ENCODE assay signal across 22 cellular contexts in the genomic region with DNA sequence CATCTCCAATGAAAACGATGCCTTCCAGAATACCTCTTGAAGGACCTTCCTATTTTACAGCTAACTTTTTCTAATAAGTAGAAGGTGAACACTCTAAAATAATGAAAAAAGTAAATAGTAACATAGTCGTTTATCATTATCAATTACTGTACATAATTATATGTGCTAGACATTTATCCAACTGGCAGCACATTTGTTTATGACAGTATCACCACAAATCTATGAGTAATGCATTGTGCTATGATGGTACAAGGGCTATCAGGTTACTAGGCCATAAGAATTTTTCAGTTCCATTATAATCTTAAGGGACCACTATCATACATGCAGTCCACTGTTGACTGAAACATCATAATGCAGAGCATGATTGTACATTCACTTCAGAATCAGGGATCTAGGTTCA.
DNase-seq lines count a peak whose midpoint lies in the region; ATAC-seq and TF ChIP-seq lines count a peak whose summit lies in the region.
"Had no signal": no experiment of that assay in that cellular context is flagged by ENCODE, and none has a peak within 500 bp of the region (broad histone marks: within the 10 kb centered on the region; RNA-seq: fewer than 3 reads in every experiment).

No MANE protein-coding gene starts in this region.

- intact Hi-C loops in aorta (cut with DNase I) = no loop called here

- DNase-seq in HFFc6 (peak; percentile 33), SJSA1 (ENCODE audit: low read depth in 1 of 2, low spot score in 2 of 2) (peak in 1 of 2 experiments; percentile 47), fibroblast of gingiva (ENCODE audit: low read depth) (peak; percentile 28), aorta (no peak), occipital lobe (lab: John Stamatoyannopoulos, UW) (no peak), OCI-M2 (lab: John Stamatoyannopoulos, UW; ENCODE audit: unreplicated experiment) (no peak)
- no peak for DNase-seq in activated CD4-positive, alpha-beta T cell treated with anti-CD3 and anti-CD28 coated beads, Interleukin-2, amount 50 U/mL, for 1 hour
- DNase-seq: activated CD8-positive, alpha-beta T cell treated with anti-CD3 and anti-CD28 coated beads for 36 hours; activated naive CD8-positive, alpha-beta T cell treated with anti-CD3 and anti-CD28 coated beads, Interleukin-2, amount 10 ng/mL, durations not matched to agents 7 days and 5 days; activated T-cell treated with anti-CD3 and anti-CD28 coated beads, Interleukin-2, amount 50 U/mL, for 48 hours; CD4-positive, alpha-beta T cell; DND-41; effector memory CD4-positive, alpha-beta T cell; left ventricle myocardium inferior; NCI-H2107; NCI-H774; nucleus accumbens; right cardiac atrium; T-helper 1 cell had no signal

- H3K9me3 ChIP-seq in SJSA1 (replicated peaks) (no peaks in the 10 kb centered on the region), aorta (ENCODE audit: control insufficient read depth, low read length) (no peaks in the 10 kb centered on the region)
- H3K9me3 ChIP-seq: left ventricle myocardium inferior had no signal

- no peaks in the 10 kb centered on the region for H3K27me3 Mint-ChIP-seq in HFFc6 (ENCODE audit: insufficient read depth)
- H3K27me3 Mint-ChIP-seq: activated CD8-positive, alpha-beta T cell treated with anti-CD3 and anti-CD28 coated beads for 36 hours; activated naive CD8-positive, alpha-beta T cell treated with anti-CD3 and anti-CD28 coated beads, Interleukin-2, amount 10 ng/mL, durations not matched to agents 7 days and 5 days; CD4-positive, alpha-beta T cell; IgD-negative memory B cell had no signal

- H3K27me3 ChIP-seq in ACC112 (ENCODE audit: insufficient read depth, low read length) = no peaks in the 10 kb centered on the region
- no peaks in the 10 kb centered on the region for H3K27me3 ChIP-seq in SJSA1 (replicated peaks)
- H3K27me3 ChIP-seq in aorta (ENCODE audit: control insufficient read depth in 1 of 2, insufficient read depth in 2 of 2, low read length in 1 of 2) = no peaks in the 10 kb centered on the region

- peak overlapping the region; percentile 45 for H3K27ac ChIP-seq in ACC112 (ENCODE audit: low read depth, low read length)
- H3K27ac ChIP-seq in SJSA1 = 0 out of 2 replicates have a peak overlapping the region, but pooled peaks have one; percentile 3
- no peak overlapping the region for H3K27ac ChIP-seq in aorta (ENCODE audit: low read depth in 1 of 2, low read length in 2 of 2)
- H3K27ac ChIP-seq: left ventricle myocardium inferior, VCaP had no signal

- TF ChIP-seq CTCF in HFFc6 (IDR thresholded peaks at IDR 0.05) = no peak

- no peak overlapping the region for H2AFZ ChIP-seq in ACC112 (ENCODE audit: low read length, unreplicated experiment)

- no peak for ATAC-seq in aorta (ENCODE audit: low FRiP score)
- ATAC-seq: activated CD8-positive, alpha-beta T cell treated with anti-CD3 and anti-CD28 coated beads for 36 hours; right cardiac atrium had no signal

- H3K36me3 Mint-ChIP-seq in HFFc6 (ENCODE audit: low read depth) = peaks cover 10% of the 10 kb centered on the region

- H3K4me3 ChIP-seq in ACC112 (ENCODE audit: low read depth, low read length) (no peak overlapping the region), SJSA1 (no peak overlapping the region), aorta (ENCODE audit: low read length in 2 of 2) (no peak overlapping the region)
- H3K4me3 ChIP-seq: left ventricle myocardium inferior had no signal

- peak overlapping the region; percentile 11; the same call in 1 of the 2 replicates for H3K4me3 Mint-ChIP-seq in HFFc6
- H3K4me3 Mint-ChIP-seq: activated CD8-positive, alpha-beta T cell treated with anti-CD3 and anti-CD28 coated beads for 36 hours; activated naive CD8-positive, alpha-beta T cell treated with anti-CD3 and anti-CD28 coated beads, Interleukin-2, amount 10 ng/mL, durations not matched to agents 7 days and 5 days; CD4-positive, alpha-beta T cell; IgD-negative memory B cell had no signal

- peak overlapping the region; percentile 29; the same call in 1 of the 2 replicates for H3K27ac Mint-ChIP-seq in HFFc6
- H3K27ac Mint-ChIP-seq: activated CD8-positive, alpha-beta T cell treated with anti-CD3 and anti-CD28 coated beads for 36 hours; activated naive CD8-positive, alpha-beta T cell treated with anti-CD3 and anti-CD28 coated beads, Interleukin-2, amount 10 ng/mL, durations not matched to agents 7 days and 5 days; CD4-positive, alpha-beta T cell; IgD-negative memory B cell had no signal

- H3K4me1 Mint-ChIP-seq in HFFc6 (ENCODE audit: low read depth) = peaks cover 78% of the 10 kb centered on the region

- H3K79me2 ChIP-seq in ACC112 (ENCODE audit: control insufficient read depth, insufficient read depth, low read length, unreplicated experiment) = peaks cover 34% of the 10 kb centered on the region

- H3K36me3 ChIP-seq in ACC112 (ENCODE audit: insufficient read depth, low read length) (no peaks in the 10 kb centered on the region), SJSA1 (0 out of 2 replicates have a peak, but pooled peaks cover 3% of the 10 kb centered on the region), aorta (ENCODE audit: control insufficient read depth in 1 of 2, insufficient read depth in 2 of 2, low read length in 1 of 2) (no peaks in the 10 kb centered on the region)
- H3K36me3 ChIP-seq: left ventricle myocardium inferior had no signal

- peaks cover 73% of the 10 kb centered on the region for H3K4me1 ChIP-seq in ACC112 (ENCODE audit: control insufficient read depth, insufficient read depth, low read length, unreplicated experiment)
- peaks cover 58% of the 10 kb centered on the region for H3K4me1 ChIP-seq in SJSA1 (replicated peaks)
- H3K4me1 ChIP-seq in aorta (ENCODE audit: control insufficient read depth in 1 of 2, insufficient read depth in 2 of 2, low read length in 2 of 2) = peaks cover 2 to 4% of the 10 kb centered on the region in 2 donors

- WGBS in aorta, 2 donors = 86 to 87% methylated on average over 2 of the region's 2 CpGs

- no peaks in the 10 kb centered on the region for H3K9me3 Mint-ChIP-seq in HFFc6
- H3K9me3 Mint-ChIP-seq: activated CD8-positive, alpha-beta T cell treated with anti-CD3 and anti-CD28 coated beads for 36 hours; CD4-positive, alpha-beta T cell; IgD-negative memory B cell had no signal

Comparison
In these comparisons a context has a peak if more than half of its experiments do, and no peak if none do; other contexts are left out.
1. H3K27ac ChIP-seq: peak in ACC112 (single experiment) and SJSA1 (single experiment); none in aorta (0 of 2).
2. DNase-seq: peak in HFFc6 (single experiment) and fibroblast of gingiva (single experiment); none in activated CD4-positive, alpha-beta T cell treated with anti-CD3 and anti-CD28 coated beads, Interleukin-2, amount 50 U/mL, for 1 hour (single experiment), aorta (0 of 2), occipital lobe (single experiment) and OCI-M2 (single experiment).